Comparison of ENCODE assay signal across 19 cellular contexts in genomic region chr1:75954594-75954993, GRCh38. TPM values are rescaled to one million over a fixed set of nuclear protein-coding genes. Genes with fewer than 3 reads are reported as not detected.
DNase-seq lines count a peak whose midpoint lies in the region; ATAC-seq, FAIRE-seq and TF ChIP-seq lines count a peak whose summit lies in the region.
"Had no signal": no experiment of that assay in that cellular context is flagged by ENCODE, and none has a peak within 500 bp of the region (broad histone marks: within the 10 kb centered on the region; RNA-seq: fewer than 3 reads in every experiment).

No MANE protein-coding gene starts in this region.

- H3K4me3 ChIP-seq in A549 (no peak overlapping the region), astrocyte (ENCODE audit: insufficient read depth, low read depth, low read length) (no peak overlapping the region)
- H3K4me3 ChIP-seq: coronary artery, left ventricle myocardium inferior, pancreas had no signal

- no peak overlapping the region for H3K9ac ChIP-seq in astrocyte (ENCODE audit: low read length)

- no peak overlapping the region for H3K27ac Mint-ChIP-seq in astrocyte (ENCODE audit: unreplicated experiment)
- H3K27ac Mint-ChIP-seq: activated CD8-positive, alpha-beta memory T cell treated with anti-CD3 and anti-CD28 coated beads, Interleukin-2, amount 10 ng/mL, durations not matched to agents 7 days and 5 days had no signal

- TF ChIP-seq RAD21 in A549 (conservative IDR thresholded peaks at IDR 0.05 in 1 of 2, IDR thresholded peaks at IDR 0.05 in 1 of 2): no peak

- POLR2A ChIA-PET in A549 (lab: Yijun Ruan, JAX): no interaction called here

- H3K4me2 ChIP-seq in A549 (peak overlapping the region; percentile 45), astrocyte (ENCODE audit: low read length) (no peak overlapping the region)

- H3K9me3 ChIP-seq in A549 (no peaks in the 10 kb centered on the region), astrocyte (ENCODE audit: insufficient read depth, low read depth, low read length) (no peaks in the 10 kb centered on the region)
- H3K9me3 ChIP-seq: left ventricle myocardium inferior, pancreas had no signal

- H3K9me3 Mint-ChIP-seq in astrocyte (ENCODE audit: unreplicated experiment): no peaks in the 10 kb centered on the region

- H3K4me1 ChIP-seq in A549 (peaks cover 45% of the 10 kb centered on the region), astrocyte (ENCODE audit: insufficient read depth, low read length) (no peaks in the 10 kb centered on the region)
- H3K4me1 ChIP-seq: left ventricle myocardium inferior, pancreas had no signal

- H3K27me3 ChIP-seq in astrocyte (ENCODE audit: insufficient read depth, low read length): no peaks in the 10 kb centered on the region
- H3K27me3 ChIP-seq: pancreas had no signal

- H3K27me3 Mint-ChIP-seq in astrocyte (ENCODE audit: low read depth, unreplicated experiment): peaks cover 3% of the 10 kb centered on the region
- H3K27me3 Mint-ChIP-seq: activated CD8-positive, alpha-beta memory T cell treated with anti-CD3 and anti-CD28 coated beads, Interleukin-2, amount 10 ng/mL, durations not matched to agents 7 days and 5 days had no signal

- H3K36me3 ChIP-seq in astrocyte (ENCODE audit: insufficient read depth, low read length): no peaks in the 10 kb centered on the region
- H3K36me3 ChIP-seq: left ventricle myocardium inferior, pancreas had no signal

- H3K79me2 ChIP-seq in astrocyte (ENCODE audit: insufficient read depth, low read length): no peaks in the 10 kb centered on the region

- H2AFZ ChIP-seq in astrocyte (ENCODE audit: low read depth, low read length): no peak overlapping the region

- H3K4me3 Mint-ChIP-seq in astrocyte (ENCODE audit: unreplicated experiment): no peak overlapping the region
- H3K4me3 Mint-ChIP-seq: activated CD8-positive, alpha-beta memory T cell treated with anti-CD3 and anti-CD28 coated beads, Interleukin-2, amount 10 ng/mL, durations not matched to agents 7 days and 5 days had no signal

- TF ChIP-seq CTCF in A549 (IDR thresholded peaks at IDR 0.05): no peak
- no peak for TF ChIP-seq CTCF in astrocyte (IDR thresholded peaks at IDR 0.05; ENCODE audit: insufficient read depth, low read depth, low read length)

- no peak for TF ChIP-seq EP300 in A549 (IDR thresholded peaks at IDR 0.05)

- H4K20me1 ChIP-seq in astrocyte (ENCODE audit: insufficient read depth, low read length): no peaks in the 10 kb centered on the region

- no peak for TF ChIP-seq POLR2A in A549 (IDR thresholded peaks at IDR 0.05; ENCODE audit: low read length)

- CTCF ChIA-PET in A549 (lab: Yijun Ruan, JAX): no interaction called here

- FAIRE-seq in A549 (lab: Jason Lieb, UNC): no peak
- FAIRE-seq in astrocyte (lab: Jason Lieb, UNC): no peak
- FAIRE-seq: pancreas had no signal

- H3K36me3 Mint-ChIP-seq in astrocyte (ENCODE audit: low read depth, unreplicated experiment): no peaks in the 10 kb centered on the region
- H3K36me3 Mint-ChIP-seq: activated CD8-positive, alpha-beta memory T cell treated with anti-CD3 and anti-CD28 coated beads, Interleukin-2, amount 10 ng/mL, durations not matched to agents 7 days and 5 days had no signal

- DNase-seq in A549 (ENCODE audit: low read depth in 1 of 2, low spot score in 1 of 2): peak; percentile 5 to 21
- peak; percentile 43 for DNase-seq in HT-29 (ENCODE audit: low spot score)
- DNase-seq in astrocyte (ENCODE audit: low read depth): peak; percentile 3
- peak; percentile 52 for DNase-seq in foreskin melanocyte
- no peak for DNase-seq in NCI-H187 treated with DMSO at 0.1 percent for 48 hours (lab: John Stamatoyannopoulos, UW)
- DNase-seq in cortex of kidney (lab: John Stamatoyannopoulos, UW): no peak
- DNase-seq in stimulated activated CD4-positive, alpha-beta T cell treated with anti-CD3 and anti-CD28 coated beads, Interleukin-12 subunit alpha, Interleukin-12 subunit beta, amount 100 ng/mL, for 4 hours: no peak
- DNase-seq: activated CD8-positive, alpha-beta memory T cell treated with anti-CD3 and anti-CD28 coated beads, Interleukin-2, amount 10 ng/mL, durations not matched to agents 7 days and 5 days; activated effector memory CD4-positive, alpha-beta T cell treated with anti-CD3 and anti-CD28 coated beads, Interleukin-2, amount 50 U/mL, for 16 hours; anterior cingulate cortex; left ventricle myocardium inferior; NCI-H1930; NCI-H524; pancreas; stimulated activated naive CD4-positive, alpha-beta T cell treated with Interleukin-2 at 50 U/mL for 16 hours had no signal

- no peaks in the 10 kb centered on the region for H3K4me1 Mint-ChIP-seq in astrocyte (ENCODE audit: low read depth, unreplicated experiment)
- H3K4me1 Mint-ChIP-seq: activated CD8-positive, alpha-beta memory T cell treated with anti-CD3 and anti-CD28 coated beads, Interleukin-2, amount 10 ng/mL, durations not matched to agents 7 days and 5 days had no signal

- H3K27ac ChIP-seq in A549 (peak overlapping the region; percentile 67 to 85), astrocyte (ENCODE audit: low read depth, low read length) (no peak overlapping the region)
- H3K27ac ChIP-seq: coronary artery, left ventricle myocardium inferior, pancreas had no signal

- no peak for ATAC-seq in A549
- no peak for ATAC-seq in HG02938 (IDR thresholded peaks at IDR 0.05; ENCODE audit: unreplicated experiment)
- ATAC-seq: activated CD8-positive, alpha-beta memory T cell treated with anti-CD3 and anti-CD28 coated beads, Interleukin-2, amount 10 ng/mL, durations not matched to agents 7 days and 5 days had no signal

TF ChIP-seq in A549, 52 proteins besides CTCF, POLR2A, EP300 and RAD21:
- no peak for TF ChIP-seq RARB (CRISPR knock-in tag; IDR thresholded peaks at IDR 0.05)
- no peak for TF ChIP-seq ZSCAN20 (CRISPR knock-in tag; IDR thresholded peaks at IDR 0.05)
- TF ChIP-seq MAFK (IDR thresholded peaks at IDR 0.05; ENCODE audit: partially characterized antibody): peak; percentile 90
- TF ChIP-seq POLR2AphosphoS2 (conservative IDR thresholded peaks at IDR 0.05; ENCODE audit: low read length): no peak
- TF ChIP-seq CHD4 (IDR thresholded peaks at IDR 0.05; ENCODE audit: borderline replicate concordance): no peak
- no peak for TF ChIP-seq FOSL2 (IDR thresholded peaks at IDR 0.05)
- TF ChIP-seq FOSL2 (CRISPR knock-in tag; IDR thresholded peaks at IDR 0.05): 0 out of 2 replicates have a peak, but pooled peaks have one; percentile 20
- no peak for TF ChIP-seq FOXS1 (CRISPR knock-in tag; IDR thresholded peaks at IDR 0.05)
- no peak for TF ChIP-seq FOSB (CRISPR knock-in tag; IDR thresholded peaks at IDR 0.05)
- no peak for TF ChIP-seq NPAS2 (CRISPR knock-in tag; IDR thresholded peaks at IDR 0.05; ENCODE audit: borderline replicate concordance)
- TF ChIP-seq HOXB13 (CRISPR knock-in tag; IDR thresholded peaks at IDR 0.05; ENCODE audit: low read depth): no peak
- no peak for TF ChIP-seq ZNF302 (CRISPR knock-in tag; IDR thresholded peaks at IDR 0.05)
- no peak for TF ChIP-seq GATA3 (IDR thresholded peaks at IDR 0.05; ENCODE audit: borderline replicate concordance)
- no peak for TF ChIP-seq RNF2 (IDR thresholded peaks at IDR 0.05; ENCODE audit: borderline replicate concordance, low read depth)
- TF ChIP-seq JUN (IDR thresholded peaks at IDR 0.05): no peak
- no peak for TF ChIP-seq MYC (IDR thresholded peaks at IDR 0.05; ENCODE audit: borderline replicate concordance, low read length)

RNA-seq across cellular contexts. Expression of gene ASB17, which starts 22.4 kb away (rescaled TPM):
- polyA plus RNA-seq in A549 (2011; rRNA removed) (not detected in 2 replicates), A549 (2017; fragmentation: RNase III; extraction: RNeasy Plus Mini Kit Qiagen cat#74134 plus additional on column Dnase treatment) (not detected in 3 replicates)
- not detected in 2 replicates for polyA plus RNA-seq in A549 (2012; cell fraction: cytosol; rRNA removed)
- polyA plus RNA-seq in A549 (2012; cell fraction: nucleus; rRNA removed): not detected in 2 replicates
- polyA minus RNA-seq in A549 (2011; rRNA and poly(A)+ RNA removed): not detected in 2 replicates
- not detected in 2 replicates for total RNA-seq in HT-29 (2014; rRNA removed; shearing (Covaris generic))
- total RNA-seq in astrocyte: not detected in 2 replicates
- total RNA-seq: activated CD8-positive, alpha-beta memory T cell treated with anti-CD3 and anti-CD28 coated beads, Interleukin-2, amount 10 ng/mL, durations not matched to agents 7 days and 5 days; left ventricle myocardium inferior; pancreas; T-helper 1 cell treated with Interleukin-12 subunit alpha and Interleukin-12 subunit beta and Interleukin-4 antibody, amounts not matched to agents 30 ng/mL and 1 ng/mL, for 36 hours; ureter had no signal
- polyA plus RNA-seq: pancreas had no signal

Comparison
In these comparisons a context has a peak if more than half of its experiments do, and no peak if none do; other contexts are left out.
1. DNase-seq: peak in A549 (2 of 2), HT-29 (single experiment), astrocyte (single experiment) and foreskin melanocyte (single experiment); none in NCI-H187 treated with DMSO at 0.1 percent for 48 hours (single experiment), cortex of kidney (single experiment) and stimulated activated CD4-positive, alpha-beta T cell treated with anti-CD3 and anti-CD28 coated beads, Interleukin-12 subunit alpha, Interleukin-12 subunit beta, amount 100 ng/mL, for 4 hours (single experiment).